29 cellular contexts compared by ENCODE assay signal in genomic region chr9:71820516-71820915, GRCh38.
"Had no signal": no experiment of that assay in that cellular context is flagged by ENCODE, and none has a peak within 500 bp of the region (broad histone marks: within the 10 kb centered on the region; RNA-seq: fewer than 3 reads in every experiment).

No MANE protein-coding gene starts in this region.

- H3K27ac ChIP-seq: ascending aorta, foreskin keratinocyte, heart left ventricle, ovary, right lobe of liver, skin epidermis, stomach, tibial artery, upper lobe of right lung had no signal

- H3K4me3 Mint-ChIP-seq: activated CD8-positive, alpha-beta T cell treated with anti-CD3 and anti-CD28 coated beads for 36 hours; dendritic cell treated with granulocyte-macrophage colony-stimulating factor and Interleukin-4, amounts not matched to agents 40 ng/mL and 50 ng/mL, for 4 days; endodermal cell; immature natural killer cell; naive thymus-derived CD4-positive, alpha-beta T cell; stimulated activated memory B cell treated with anti-CD40 and anti-IgM and Interleukin-4, amounts not matched to agents 10 μg/mL and 1 μg/mL and 100 μg/mL, for 72 hours had no signal

- H3K27me3 ChIP-seq: ascending aorta, foreskin keratinocyte, heart left ventricle, ovary, right lobe of liver, stomach, tibial artery, upper lobe of right lung had no signal

- H3K4me1 ChIP-seq: foreskin keratinocyte, stomach had no signal

- ATAC-seq: activated CD8-positive, alpha-beta T cell treated with anti-CD3 and anti-CD28 coated beads for 36 hours; activated naive CD4-positive, alpha-beta T cell treated with anti-CD3 and anti-CD28 coated beads, Interleukin-2, amount 50 U/mL, for 72 hours; esophagus mucosa; foreskin keratinocyte; heart left ventricle; naive thymus-derived CD4-positive, alpha-beta T cell; right lobe of liver; stimulated activated memory B cell treated with anti-CD40 and anti-IgM and Interleukin-4, amounts not matched to agents 10 μg/mL and 1 μg/mL and 100 μg/mL, for 72 hours; upper lobe of right lung had no signal

- H3K9me3 Mint-ChIP-seq: activated CD8-positive, alpha-beta T cell treated with anti-CD3 and anti-CD28 coated beads for 36 hours; activated naive CD4-positive, alpha-beta T cell treated with anti-CD3 and anti-CD28 coated beads, Interleukin-2, amount 50 U/mL, for 72 hours; activated T-helper 2 cell treated with anti-CD3 and anti-CD28 coated beads, Interferon-gamma antibody, Interleukin-2, Interleukin-4, amounts not matched to agents 10 μg/mL and 5 μg/mL and 100 μg/mL, durations not matched to agents 14 hours and 24 hours and 36 hours; dendritic cell treated with granulocyte-macrophage colony-stimulating factor and Interleukin-4, amounts not matched to agents 40 ng/mL and 50 ng/mL, for 4 days; endodermal cell; immature natural killer cell; naive thymus-derived CD4-positive, alpha-beta T cell; stimulated activated memory B cell treated with anti-CD40 and anti-IgM and Interleukin-4, amounts not matched to agents 10 μg/mL and 1 μg/mL and 100 μg/mL, for 72 hours had no signal

- H3K4me3 ChIP-seq: ascending aorta, heart left ventricle, ovary, right lobe of liver, skin epidermis, stomach, tibial artery, upper lobe of right lung had no signal

- H3K36me3 ChIP-seq: ascending aorta, heart left ventricle, ovary, right lobe of liver, stomach, tibial artery, upper lobe of right lung had no signal

- DNase-seq: activated CD4-positive, alpha-beta T cell treated with anti-CD3 and anti-CD28 coated beads, Interleukin-2, amount 50 U/mL, for 1 hour; activated CD8-positive, alpha-beta T cell treated with anti-CD3 and anti-CD28 coated beads for 36 hours; activated naive CD4-positive, alpha-beta T cell; activated T-cell treated with anti-CD3 and anti-CD28 coated beads, Interleukin-2, amount 50 U/mL, for 48 hours; central memory CD4-positive, alpha-beta T cell; endodermal cell; foreskin keratinocyte; heart left ventricle; hypothalamus; immature natural killer cell; kidney; midbrain; naive thymus-derived CD4-positive, alpha-beta T cell; ovary; right lobe of liver; stimulated activated CD4-positive, alpha-beta T cell treated with anti-CD3 and anti-CD28 coated beads, Interleukin-12 subunit alpha, Interleukin-12 subunit beta, amount 100 ng/mL, for 4 hours; stimulated activated CD4-positive, alpha-beta T cell treated with anti-CD3 and anti-CD28 coated beads, Interleukin-4, amount 100 ng/mL, for 24 hours; stomach; T-helper 2 cell; tibial artery; upper lobe of right lung had no signal

- H3K36me3 Mint-ChIP-seq: activated naive CD4-positive, alpha-beta T cell treated with anti-CD3 and anti-CD28 coated beads, Interleukin-2, amount 50 U/mL, for 72 hours; immature natural killer cell; naive thymus-derived CD4-positive, alpha-beta T cell; stimulated activated memory B cell treated with anti-CD40 and anti-IgM and Interleukin-4, amounts not matched to agents 10 μg/mL and 1 μg/mL and 100 μg/mL, for 72 hours had no signal

- H3K9me3 ChIP-seq: ascending aorta, heart left ventricle, ovary, right lobe of liver, stomach, tibial artery, upper lobe of right lung had no signal

- H3K27ac Mint-ChIP-seq: activated CD8-positive, alpha-beta T cell treated with anti-CD3 and anti-CD28 coated beads for 36 hours; activated naive CD4-positive, alpha-beta T cell treated with anti-CD3 and anti-CD28 coated beads, Interleukin-2, amount 50 U/mL, for 72 hours; activated T-helper 2 cell treated with anti-CD3 and anti-CD28 coated beads, Interferon-gamma antibody, Interleukin-2, Interleukin-4, amounts not matched to agents 10 μg/mL and 5 μg/mL and 100 μg/mL, durations not matched to agents 14 hours and 24 hours and 36 hours; dendritic cell treated with granulocyte-macrophage colony-stimulating factor and Interleukin-4, amounts not matched to agents 40 ng/mL and 50 ng/mL, for 4 days; endodermal cell; progenitor cell of endocrine pancreas; stimulated activated memory B cell treated with anti-CD40 and anti-IgM and Interleukin-4, amounts not matched to agents 10 μg/mL and 1 μg/mL and 100 μg/mL, for 72 hours had no signal
